10 cellular contexts compared by ENCODE assay signal in genomic region chr11:65291613-65292012, GRCh38. TPM values are rescaled to one million over a fixed set of nuclear protein-coding genes. Genes with fewer than 3 reads are reported as not detected.
A peak's percentile ranks its signal among the peaks of the same experiment; 100 is the strongest.
DNase-seq lines count a peak whose midpoint lies in the region; ATAC-seq and TF ChIP-seq lines count a peak whose summit lies in the region.
"Had no signal": no experiment of that assay in that cellular context is flagged by ENCODE, and none has a peak within 500 bp of the region (broad histone marks: within the 10 kb centered on the region; RNA-seq: fewer than 3 reads in every experiment).

No MANE protein-coding gene starts in this region.

- TF ChIP-seq POLR2A in Peyer's patch (IDR thresholded peaks at IDR 0.05): no peak

- peaks cover 0 to 15% (median 0%) of the 10 kb centered on the region in 3 donors for H3K36me3 ChIP-seq in Peyer's patch

- H3K4me3 ChIP-seq in Peyer's patch (no peak overlapping the region), fibroblast of mammary gland (ENCODE audit: control insufficient read depth, low read depth, low read length) (no peak overlapping the region)

- peaks cover 0 to 31% (median 0%) of the 10 kb centered on the region in 4 donors for H3K4me1 ChIP-seq in Peyer's patch

- peak; percentile 52 for DNase-seq in AG08395 (ENCODE audit: low spot score)
- DNase-seq in Peyer's patch: no peak
- peak; percentile 80 for DNase-seq in fibroblast of mammary gland (ENCODE audit: low read depth)
- peak; percentile 68 for DNase-seq in occipital lobe (lab: John Stamatoyannopoulos, UW)
- DNase-seq in germinal center (ENCODE audit: low spot score): no peak
- DNase-seq in SW480 (ENCODE audit: low spot score): no peak
- DNase-seq: activated naive CD8-positive, alpha-beta T cell treated with anti-CD3 and anti-CD28 coated beads, Interleukin-2, amount 10 ng/mL, durations not matched to agents 7 days and 5 days; DMS53 had no signal

- H3K9me3 ChIP-seq in Peyer's patch: no peaks in the 10 kb centered on the region

- ATAC-seq in HG02623 (IDR thresholded peaks at IDR 0.05; ENCODE audit: unreplicated experiment) (no peak), HG03280 (IDR thresholded peaks at IDR 0.05; ENCODE audit: unreplicated experiment) (no peak)

- H3K27me3 ChIP-seq in Peyer's patch: no peaks in the 10 kb centered on the region

- no peak for TF ChIP-seq CTCF in Peyer's patch (IDR thresholded peaks at IDR 0.05)
- TF ChIP-seq CTCF in fibroblast of mammary gland (conservative IDR thresholded peaks at IDR 0.05; ENCODE audit: control insufficient read depth, insufficient read depth, low read depth, low read length): no peak

- peak overlapping the region; percentile 62 to 92 (median 77) for H3K27ac ChIP-seq in Peyer's patch

RNA-seq across cellular contexts. Expression of gene CDC42EP2, which starts 23.1 kb away (rescaled TPM):
- total RNA-seq in Peyer's patch: 10 to 100 TPM; 13.2 to 26.9 (median 24.7) TPM
- 9.0 TPM for total RNA-seq in occipital lobe

RNA-seq across cellular contexts. Expression of gene POLA2, which starts 29.9 kb away (rescaled TPM):
- 10 to 100 TPM in 2 of 4 donors, 1 to 10 TPM in 2; 6.8 to 25.6 (median 13.1) TPM for total RNA-seq in Peyer's patch
- 0.94 TPM for total RNA-seq in occipital lobe

RNA-seq across cellular contexts. Expression of gene DPF2, which starts 42.0 kb away (rescaled TPM):
- total RNA-seq in Peyer's patch (10 to 100 TPM; 25.0 to 47.0 (median 39.5) TPM), occipital lobe (21.7 TPM)

Comparison
In these comparisons a context has a peak if more than half of its experiments do, and no peak if none do; other contexts are left out.
1. DNase-seq: peak in AG08395 (single experiment), fibroblast of mammary gland (single experiment) and occipital lobe (single experiment); none in Peyer's patch (0 of 3), germinal center (single experiment) and SW480 (single experiment).